31 cellular contexts compared by ENCODE assay signal in the genomic region with DNA sequence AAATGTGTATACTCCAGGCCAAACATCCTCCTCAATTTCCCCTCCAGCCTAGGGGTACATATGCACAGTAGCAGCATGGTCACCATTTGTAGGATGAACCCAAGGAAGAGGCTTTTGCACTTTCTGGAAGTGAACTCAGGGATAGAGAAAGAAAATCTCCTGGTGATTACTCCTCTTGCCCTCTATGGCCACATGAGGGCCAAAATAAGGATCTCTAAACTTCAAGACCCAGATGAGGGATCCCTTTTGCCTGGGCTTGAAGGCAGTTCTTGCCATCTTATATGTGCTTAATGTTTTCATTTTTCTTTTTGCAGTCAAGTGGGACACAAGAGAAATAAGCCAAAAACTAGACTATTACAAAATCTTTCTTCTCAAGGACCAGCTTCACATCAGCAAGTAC. TPM values are rescaled to one million over a fixed set of nuclear protein-coding genes. Genes with fewer than 3 reads are reported as not detected.
"Had no signal": no experiment of that assay in that cellular context is flagged by ENCODE, and none has a peak within 500 bp of the region (broad histone marks: within the 10 kb centered on the region; RNA-seq: fewer than 3 reads in every experiment).

No MANE protein-coding gene starts in this region.

- H3K27ac ChIP-seq: coronary artery, dorsolateral prefrontal cortex, epithelial cell of prostate, esophagus squamous epithelium, gastrocnemius medialis, heart right ventricle, left lung, lower lobe of right lung had no signal

- H3K9me3 Mint-ChIP-seq: mesothelial cell of epicardium, naive B cell had no signal

- H3K4me3 Mint-ChIP-seq: mesothelial cell of epicardium, naive B cell had no signal

- H3K36me3 ChIP-seq: esophagus squamous epithelium, gastrocnemius medialis, heart right ventricle, left lung, lower lobe of right lung had no signal

- H3K36me3 Mint-ChIP-seq: mesothelial cell of epicardium, naive B cell had no signal

- DNase-seq: dermis blood vessel endothelial cell; dorsolateral prefrontal cortex; effector CD4-positive, alpha-beta T cell; effector memory CD4-positive, alpha-beta T cell; erythroblast; esophagus squamous epithelium; foreskin fibroblast; foreskin melanocyte; gastrocnemius medialis; glutamatergic neuron; head of caudate nucleus; heart right ventricle; hippocampal formation; left cardiac atrium; left lung; left ventricle myocardium superior; lower lobe of right lung; mesenchymal stem cell; mucosa of descending colon; naive B cell had no signal

- H3K4me1 ChIP-seq: esophagus squamous epithelium, gastrocnemius medialis, heart right ventricle, left lung, lower lobe of right lung had no signal

- H3K4me3 ChIP-seq: coronary artery, dorsolateral prefrontal cortex, esophagus squamous epithelium, gastrocnemius medialis, heart right ventricle, left lung, lower lobe of right lung, mucosa of descending colon had no signal

- H3K27ac Mint-ChIP-seq: mesothelial cell of epicardium, naive B cell had no signal

- H3K27me3 ChIP-seq: esophagus squamous epithelium, gastrocnemius medialis, heart right ventricle, left lung had no signal

- ATAC-seq: esophagus mucosa, gastrocnemius medialis, heart right ventricle, left cardiac atrium, left lung, left ventricle myocardium superior, lower lobe of right lung, mucosa of descending colon had no signal

- H3K4me1 Mint-ChIP-seq: mesothelial cell of epicardium, naive B cell had no signal

- H3K9me3 ChIP-seq: esophagus squamous epithelium, gastrocnemius medialis, heart right ventricle, left lung, lower lobe of right lung, mucosa of descending colon had no signal

RNA-seq across cellular contexts. Expression of a gene that starts 29.5 kb away (rescaled TPM):
- total RNA-seq: dermis blood vessel endothelial cell, esophagus mucosa, esophagus squamous epithelium, gastrocnemius medialis, glomerular endothelial cell, heart right ventricle, kidney epithelial cell, left cardiac atrium, left lung, left ventricle myocardium superior, lower lobe of right lung, lung microvascular endothelial cell, mesenteric fat pad, mesothelial cell of epicardium, mucosa of descending colon, myocyte had no signal
- polyA plus RNA-seq: heart right ventricle, keratinocyte had no signal

RNA-seq across cellular contexts. Expression of a gene that starts 44.7 kb away (rescaled TPM):
- total RNA-seq: dermis blood vessel endothelial cell, dorsolateral prefrontal cortex, esophagus mucosa, esophagus squamous epithelium, gastrocnemius medialis, glomerular endothelial cell, heart right ventricle, kidney epithelial cell, left cardiac atrium, left lung, left ventricle myocardium superior, lower lobe of right lung, lung microvascular endothelial cell, mesenteric fat pad, mesothelial cell of epicardium, mucosa of descending colon, myocyte had no signal
- polyA plus RNA-seq: heart right ventricle, keratinocyte had no signal

RNA-seq across cellular contexts. Expression of a gene that starts 59.5 kb away (rescaled TPM):
- total RNA-seq: dermis blood vessel endothelial cell, esophagus mucosa, esophagus squamous epithelium, gastrocnemius medialis, glomerular endothelial cell, heart right ventricle, kidney epithelial cell, left cardiac atrium, left lung, left ventricle myocardium superior, lower leg skin, lower lobe of right lung, lung microvascular endothelial cell, mesenteric fat pad, mesothelial cell of epicardium, mucosa of descending colon, myocyte had no signal
- polyA plus RNA-seq: heart right ventricle, keratinocyte had no signal
